In the genomic region with DNA sequence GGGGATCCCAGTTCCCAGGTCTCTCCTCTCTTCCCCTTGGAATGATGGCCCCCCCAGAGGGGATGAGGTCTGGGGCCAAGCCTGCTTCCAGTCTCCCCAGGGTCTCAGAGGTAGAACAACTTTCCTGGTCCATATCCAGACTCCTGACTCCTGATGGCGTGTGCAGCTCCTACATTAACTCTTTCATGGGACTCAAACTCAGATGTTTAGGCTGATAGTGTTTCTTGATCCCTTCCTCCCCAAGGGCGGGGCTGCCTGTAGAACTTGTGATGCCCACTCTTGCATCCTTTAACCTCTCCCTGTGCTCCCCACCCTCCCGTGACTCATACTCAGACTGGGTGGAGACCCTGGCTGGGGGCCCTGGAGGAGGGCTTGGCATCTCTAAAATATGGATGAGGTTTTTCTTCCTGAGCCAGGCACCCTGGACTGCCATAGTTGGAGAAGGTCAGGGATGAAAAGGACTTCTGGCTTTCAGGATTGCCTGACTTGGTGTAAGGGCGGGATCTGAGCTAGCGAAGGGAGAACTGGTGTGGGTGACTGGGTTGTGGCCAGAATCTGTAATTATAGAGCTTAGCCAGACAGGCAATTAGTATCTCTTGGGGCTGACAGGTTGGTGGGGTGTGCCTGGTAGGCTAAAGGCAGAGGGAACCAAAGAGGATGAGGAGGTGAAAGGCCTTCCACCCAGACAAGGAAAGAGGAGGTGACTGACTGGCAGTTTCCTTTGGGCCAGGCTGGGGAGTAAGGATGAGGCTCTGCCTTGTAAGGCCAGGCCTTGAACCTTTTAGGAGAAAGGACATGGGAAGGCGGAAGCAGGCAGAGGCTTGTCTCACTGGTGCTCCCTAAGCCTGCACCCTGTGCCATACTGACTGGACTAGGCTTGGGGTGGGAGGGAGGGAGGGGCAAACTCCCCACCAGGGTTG, we compare ENCODE assay signal across 1 cellular context.
TF ChIP-seq lines count a peak whose summit lies in the region.

No MANE protein-coding gene starts in this region.

TF ChIP-seq in HepG2, 621 proteins besides CTCF, POLR2A, EP300 and RAD21:
- TF ChIP-seq, protein P1, sequence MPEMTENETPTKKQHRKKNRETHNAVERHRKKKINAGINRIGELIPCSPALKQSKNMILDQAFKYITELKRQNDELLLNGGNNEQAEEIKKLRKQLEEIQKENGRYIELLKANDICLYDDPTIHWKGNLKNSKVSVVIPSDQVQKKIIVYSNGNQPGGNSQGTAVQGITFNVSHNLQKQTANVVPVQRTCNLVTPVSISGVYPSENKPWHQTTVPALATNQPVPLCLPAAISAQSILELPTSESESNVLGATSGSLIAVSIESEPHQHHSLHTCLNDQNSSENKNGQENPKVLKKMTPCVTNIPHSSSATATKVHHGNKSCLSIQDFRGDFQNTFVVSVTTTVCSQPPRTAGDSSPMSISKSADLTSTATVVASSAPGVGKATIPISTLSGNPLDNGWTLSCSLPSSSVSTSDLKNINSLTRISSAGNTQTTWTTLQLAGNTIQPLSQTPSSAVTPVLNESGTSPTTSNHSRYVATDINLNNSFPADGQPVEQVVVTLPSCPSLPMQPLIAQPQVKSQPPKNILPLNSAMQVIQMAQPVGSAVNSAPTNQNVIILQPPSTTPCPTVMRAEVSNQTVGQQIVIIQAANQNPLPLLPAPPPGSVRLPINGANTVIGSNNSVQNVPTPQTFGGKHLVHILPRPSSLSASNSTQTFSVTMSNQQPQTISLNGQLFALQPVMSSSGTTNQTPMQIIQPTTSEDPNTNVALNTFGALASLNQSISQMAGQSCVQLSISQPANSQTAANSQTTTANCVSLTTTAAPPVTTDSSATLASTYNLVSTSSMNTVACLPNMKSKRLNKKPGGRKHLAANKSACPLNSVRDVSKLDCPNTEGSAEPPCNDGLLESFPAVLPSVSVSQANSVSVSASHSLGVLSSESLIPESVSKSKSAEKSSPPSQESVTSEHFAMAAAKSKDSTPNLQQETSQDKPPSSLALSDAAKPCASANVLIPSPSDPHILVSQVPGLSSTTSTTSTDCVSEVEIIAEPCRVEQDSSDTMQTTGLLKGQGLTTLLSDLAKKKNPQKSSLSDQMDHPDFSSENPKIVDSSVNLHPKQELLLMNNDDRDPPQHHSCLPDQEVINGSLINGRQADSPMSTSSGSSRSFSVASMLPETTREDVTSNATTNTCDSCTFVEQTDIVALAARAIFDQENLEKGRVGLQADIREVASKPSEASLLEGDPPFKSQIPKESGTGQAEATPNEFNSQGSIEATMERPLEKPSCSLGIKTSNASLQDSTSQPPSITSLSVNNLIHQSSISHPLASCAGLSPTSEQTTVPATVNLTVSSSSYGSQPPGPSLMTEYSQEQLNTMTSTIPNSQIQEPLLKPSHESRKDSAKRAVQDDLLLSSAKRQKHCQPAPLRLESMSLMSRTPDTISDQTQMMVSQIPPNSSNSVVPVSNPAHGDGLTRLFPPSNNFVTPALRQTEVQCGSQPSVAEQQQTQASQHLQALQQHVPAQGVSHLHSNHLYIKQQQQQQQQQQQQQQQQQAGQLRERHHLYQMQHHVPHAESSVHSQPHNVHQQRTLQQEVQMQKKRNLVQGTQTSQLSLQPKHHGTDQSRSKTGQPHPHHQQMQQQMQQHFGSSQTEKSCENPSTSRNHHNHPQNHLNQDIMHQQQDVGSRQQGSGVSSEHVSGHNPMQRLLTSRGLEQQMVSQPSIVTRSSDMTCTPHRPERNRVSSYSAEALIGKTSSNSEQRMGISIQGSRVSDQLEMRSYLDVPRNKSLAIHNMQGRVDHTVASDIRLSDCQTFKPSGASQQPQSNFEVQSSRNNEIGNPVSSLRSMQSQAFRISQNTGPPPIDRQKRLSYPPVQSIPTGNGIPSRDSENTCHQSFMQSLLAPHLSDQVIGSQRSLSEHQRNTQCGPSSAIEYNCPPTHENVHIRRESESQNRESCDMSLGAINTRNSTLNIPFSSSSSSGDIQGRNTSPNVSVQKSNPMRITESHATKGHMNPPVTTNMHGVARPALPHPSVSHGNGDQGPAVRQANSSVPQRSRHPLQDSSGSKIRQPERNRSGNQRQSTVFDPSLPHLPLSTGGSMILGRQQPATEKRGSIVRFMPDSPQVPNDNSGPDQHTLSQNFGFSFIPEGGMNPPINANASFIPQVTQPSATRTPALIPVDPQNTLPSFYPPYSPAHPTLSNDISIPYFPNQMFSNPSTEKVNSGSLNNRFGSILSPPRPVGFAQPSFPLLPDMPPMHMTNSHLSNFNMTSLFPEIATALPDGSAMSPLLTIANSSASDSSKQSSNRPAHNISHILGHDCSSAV (CRISPR knock-in tag; IDR thresholded peaks at IDR 0.05; ENCODE audit: borderline replicate concordance) = no peak
- 0 out of 2 replicates have a peak, but pooled peaks have one; percentile 2 for TF ChIP-seq FOXA3 (CRISPR knock-in tag; IDR thresholded peaks at IDR 0.05)
- 0 out of 2 replicates have a peak, but pooled peaks have one; percentile 5 for TF ChIP-seq MEF2D (CRISPR knock-in tag; IDR thresholded peaks at IDR 0.05)
- TF ChIP-seq ZNF121 (CRISPR knock-in tag; IDR thresholded peaks at IDR 0.05) = peak; percentile 4; the same call in 1 of the 2 replicates
- TF ChIP-seq, protein P2, sequence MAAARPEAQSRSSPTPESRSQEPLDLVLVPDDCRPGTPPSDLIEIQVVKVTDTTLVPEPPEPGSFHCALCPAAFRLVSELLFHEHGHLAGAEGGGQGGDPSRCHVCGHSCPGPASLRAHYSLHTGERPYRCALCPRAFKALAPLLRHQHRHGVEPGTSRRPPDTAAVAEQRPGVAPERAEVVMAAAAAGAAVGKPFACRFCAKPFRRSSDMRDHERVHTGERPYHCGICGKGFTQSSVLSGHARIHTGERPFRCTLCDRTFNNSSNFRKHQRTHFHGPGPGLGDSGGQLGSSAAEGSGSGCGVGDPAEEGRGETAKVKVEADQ (CRISPR knock-in tag; IDR thresholded peaks at IDR 0.05; ENCODE audit: borderline replicate concordance) = no peak
- TF ChIP-seq ZNF562 (CRISPR knock-in tag; IDR thresholded peaks at IDR 0.05; ENCODE audit: borderline replicate concordance) = no peak
- TF ChIP-seq, protein P3, sequence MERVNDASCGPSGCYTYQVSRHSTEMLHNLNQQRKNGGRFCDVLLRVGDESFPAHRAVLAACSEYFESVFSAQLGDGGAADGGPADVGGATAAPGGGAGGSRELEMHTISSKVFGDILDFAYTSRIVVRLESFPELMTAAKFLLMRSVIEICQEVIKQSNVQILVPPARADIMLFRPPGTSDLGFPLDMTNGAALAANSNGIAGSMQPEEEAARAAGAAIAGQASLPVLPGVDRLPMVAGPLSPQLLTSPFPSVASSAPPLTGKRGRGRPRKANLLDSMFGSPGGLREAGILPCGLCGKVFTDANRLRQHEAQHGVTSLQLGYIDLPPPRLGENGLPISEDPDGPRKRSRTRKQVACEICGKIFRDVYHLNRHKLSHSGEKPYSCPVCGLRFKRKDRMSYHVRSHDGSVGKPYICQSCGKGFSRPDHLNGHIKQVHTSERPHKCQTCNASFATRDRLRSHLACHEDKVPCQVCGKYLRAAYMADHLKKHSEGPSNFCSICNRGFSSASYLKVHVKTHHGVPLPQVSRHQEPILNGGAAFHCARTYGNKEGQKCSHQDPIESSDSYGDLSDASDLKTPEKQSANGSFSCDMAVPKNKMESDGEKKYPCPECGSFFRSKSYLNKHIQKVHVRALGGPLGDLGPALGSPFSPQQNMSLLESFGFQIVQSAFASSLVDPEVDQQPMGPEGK (CRISPR knock-in tag; IDR thresholded peaks at IDR 0.05) = peak; percentile 6; the same call in 1 of the 2 replicates
- TF ChIP-seq LCORL (IDR thresholded peaks at IDR 0.05) = no peak
- TF ChIP-seq LCORL (CRISPR knock-in tag; IDR thresholded peaks at IDR 0.05) = 0 out of 2 replicates have a peak, but pooled peaks have one; percentile 4
- peak; percentile 73 for TF ChIP-seq ZNF652 (CRISPR knock-in tag; IDR thresholded peaks at IDR 0.05; ENCODE audit: borderline replicate concordance, low read depth)
- TF ChIP-seq, protein P4, sequence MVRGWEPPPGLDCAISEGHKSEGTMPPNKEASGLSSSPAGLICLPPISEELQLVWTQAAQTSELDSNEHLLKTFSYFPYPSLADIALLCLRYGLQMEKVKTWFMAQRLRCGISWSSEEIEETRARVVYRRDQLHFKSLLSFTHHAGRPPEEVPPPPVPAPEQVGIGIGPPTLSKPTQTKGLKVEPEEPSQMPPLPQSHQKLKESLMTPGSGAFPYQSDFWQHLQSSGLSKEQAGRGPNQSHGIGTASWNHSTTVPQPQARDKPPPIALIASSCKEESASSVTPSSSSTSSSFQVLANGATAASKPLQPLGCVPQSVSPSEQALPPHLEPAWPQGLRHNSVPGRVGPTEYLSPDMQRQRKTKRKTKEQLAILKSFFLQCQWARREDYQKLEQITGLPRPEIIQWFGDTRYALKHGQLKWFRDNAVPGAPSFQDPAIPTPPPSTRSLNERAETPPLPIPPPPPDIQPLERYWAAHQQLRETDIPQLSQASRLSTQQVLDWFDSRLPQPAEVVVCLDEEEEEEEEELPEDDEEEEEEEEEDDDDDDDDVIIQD (CRISPR knock-in tag; IDR thresholded peaks at IDR 0.05; ENCODE audit: low read depth) = no peak
- TF ChIP-seq, protein P5, sequence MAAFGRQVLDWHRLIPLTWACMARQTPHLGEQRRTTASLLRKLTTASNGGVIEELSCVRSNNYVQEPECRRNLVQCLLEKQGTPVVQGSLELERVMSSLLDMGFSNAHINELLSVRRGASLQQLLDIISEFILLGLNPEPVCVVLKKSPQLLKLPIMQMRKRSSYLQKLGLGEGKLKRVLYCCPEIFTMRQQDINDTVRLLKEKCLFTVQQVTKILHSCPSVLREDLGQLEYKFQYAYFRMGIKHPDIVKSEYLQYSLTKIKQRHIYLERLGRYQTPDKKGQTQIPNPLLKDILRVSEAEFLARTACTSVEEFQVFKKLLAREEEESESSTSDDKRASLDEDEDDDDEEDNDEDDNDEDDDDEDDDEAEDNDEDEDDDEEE (CRISPR knock-in tag; IDR thresholded peaks at IDR 0.05) = 0 out of 2 replicates have a peak, but pooled peaks have one; percentile 14
- 0 out of 2 replicates have a peak, but pooled peaks have one; percentile 7 for TF ChIP-seq ZKSCAN8 (CRISPR knock-in tag; IDR thresholded peaks at IDR 0.05; ENCODE audit: borderline replicate concordance)
- TF ChIP-seq, protein P6, sequence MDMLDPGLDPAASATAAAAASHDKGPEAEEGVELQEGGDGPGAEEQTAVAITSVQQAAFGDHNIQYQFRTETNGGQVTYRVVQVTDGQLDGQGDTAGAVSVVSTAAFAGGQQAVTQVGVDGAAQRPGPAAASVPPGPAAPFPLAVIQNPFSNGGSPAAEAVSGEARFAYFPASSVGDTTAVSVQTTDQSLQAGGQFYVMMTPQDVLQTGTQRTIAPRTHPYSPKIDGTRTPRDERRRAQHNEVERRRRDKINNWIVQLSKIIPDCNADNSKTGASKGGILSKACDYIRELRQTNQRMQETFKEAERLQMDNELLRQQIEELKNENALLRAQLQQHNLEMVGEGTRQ (IDR thresholded peaks at IDR 0.05; ENCODE audit: low read depth, low read length) = no peak
- TF ChIP-seq, protein P6 (CRISPR knock-in tag; IDR thresholded peaks at IDR 0.05; ENCODE audit: borderline replicate concordance) = no peak
- TF ChIP-seq, protein P7, sequence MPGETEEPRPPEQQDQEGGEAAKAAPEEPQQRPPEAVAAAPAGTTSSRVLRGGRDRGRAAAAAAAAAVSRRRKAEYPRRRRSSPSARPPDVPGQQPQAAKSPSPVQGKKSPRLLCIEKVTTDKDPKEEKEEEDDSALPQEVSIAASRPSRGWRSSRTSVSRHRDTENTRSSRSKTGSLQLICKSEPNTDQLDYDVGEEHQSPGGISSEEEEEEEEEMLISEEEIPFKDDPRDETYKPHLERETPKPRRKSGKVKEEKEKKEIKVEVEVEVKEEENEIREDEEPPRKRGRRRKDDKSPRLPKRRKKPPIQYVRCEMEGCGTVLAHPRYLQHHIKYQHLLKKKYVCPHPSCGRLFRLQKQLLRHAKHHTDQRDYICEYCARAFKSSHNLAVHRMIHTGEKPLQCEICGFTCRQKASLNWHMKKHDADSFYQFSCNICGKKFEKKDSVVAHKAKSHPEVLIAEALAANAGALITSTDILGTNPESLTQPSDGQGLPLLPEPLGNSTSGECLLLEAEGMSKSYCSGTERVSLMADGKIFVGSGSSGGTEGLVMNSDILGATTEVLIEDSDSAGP (CRISPR knock-in tag; IDR thresholded peaks at IDR 0.05; ENCODE audit: borderline replicate concordance) = 0 out of 2 replicates have a peak, but pooled peaks have one; percentile 4
- TF ChIP-seq CREB1 (IDR thresholded peaks at IDR 0.05) = no peak
- no peak for TF ChIP-seq CREB1 (CRISPR knock-in tag; IDR thresholded peaks at IDR 0.05)
